8 cellular contexts compared by ENCODE assay signal in genomic region chr19:5130371-5131030, GRCh38.
DNase-seq lines count a peak whose midpoint lies in the region; ATAC-seq and TF ChIP-seq lines count a peak whose summit lies in the region.

No MANE protein-coding gene starts in this region.

- peak overlapping the region; percentile 70 to 99 (median 87) for H3K27ac Mint-ChIP-seq in CD8-positive, alpha-beta memory T cell

- H3K27me3 ChIP-seq in CD8-positive, alpha-beta memory T cell (ENCODE audit: insufficient read depth, low read length, poor library complexity, severe bottlenecking) = no peaks in the 10 kb centered on the region
- H3K27me3 ChIP-seq in effector memory CD4-positive, alpha-beta T cell (replicated peaks; ENCODE audit: control insufficient read depth, insufficient read depth, low read length, poor library complexity, severe bottlenecking) = no peaks in the 10 kb centered on the region
- no peaks in the 10 kb centered on the region for H3K27me3 ChIP-seq in tibial nerve

- CTCF ChIA-PET in CD8-positive, alpha-beta memory T cell (lab: Charles Lee) = no interaction called here

- no peak for TF ChIP-seq EP300 in tibial nerve (IDR thresholded peaks at IDR 0.05)

- H3K27ac ChIP-seq in CD8-positive, alpha-beta memory T cell (ENCODE audit: low read depth, low read length) = no peak overlapping the region
- H3K27ac ChIP-seq in effector memory CD4-positive, alpha-beta T cell (ENCODE audit: insufficient read depth, low read length, poor library complexity, severe bottlenecking) = peak overlapping the region; percentile 21
- peak overlapping the region in 3 of 4 donors; percentile 43 to 84 (median 70) for H3K27ac ChIP-seq in tibial nerve

- POLR2A ChIA-PET in CD8-positive, alpha-beta memory T cell (lab: Charles Lee) = interaction anchor here (0.6 kb wide), 1 partner anchor 16 kb away, joined by 3 read pairs; no protein-coding TSS in a partner anchor

- ATAC-seq in GM21723 (IDR thresholded peaks at IDR 0.05; ENCODE audit: unreplicated experiment) = peak; percentile 49

- H3K4me3 Mint-ChIP-seq in CD8-positive, alpha-beta memory T cell = peak overlapping the region; percentile 38 to 84 (median 55)

- intact Hi-C loops in posterior cingulate gyrus (cut with DNase I) = no loop called here

- no peak for TF ChIP-seq POLR2A in tibial nerve (IDR thresholded peaks at IDR 0.05)

- DNase-seq in CD8-positive, alpha-beta memory T cell = peak; percentile 27 to 91 (median 76)
- DNase-seq in T-helper 22 cell (ENCODE audit: low read depth) = peak; percentile 56
- DNase-seq in effector memory CD4-positive, alpha-beta T cell = peak; percentile 30 to 50 (median 39)
- DNase-seq in tibial nerve (ENCODE audit: low spot score in 2 of 2) = no peak
- no peak for DNase-seq in AG08395 (ENCODE audit: low spot score)
- no peak for DNase-seq in posterior cingulate gyrus
- no peak for DNase-seq in glomerular visceral epithelial cell (ENCODE audit: extremely low spot score)

- H3K27me3 Mint-ChIP-seq in CD8-positive, alpha-beta memory T cell = no peaks in the 10 kb centered on the region

- no peaks in the 10 kb centered on the region for H3K36me3 ChIP-seq in CD8-positive, alpha-beta memory T cell (ENCODE audit: insufficient read depth, low read length)
- peaks cover 16% of the 10 kb centered on the region for H3K36me3 ChIP-seq in effector memory CD4-positive, alpha-beta T cell (ENCODE audit: control insufficient read depth, insufficient read depth, low read length)
- H3K36me3 ChIP-seq in tibial nerve = peaks cover 0 to 58% (median 11%) of the 10 kb centered on the region in 3 donors

- peaks cover 0 to 29% (median 0%) of the 10 kb centered on the region in 3 donors for H3K36me3 Mint-ChIP-seq in CD8-positive, alpha-beta memory T cell

- H3K4me1 ChIP-seq in CD8-positive, alpha-beta memory T cell (ENCODE audit: insufficient read depth, low read length) = peaks cover 28% of the 10 kb centered on the region
- peaks cover 5% of the 10 kb centered on the region for H3K4me1 ChIP-seq in effector memory CD4-positive, alpha-beta T cell (ENCODE audit: control insufficient read depth, insufficient read depth, low read length, poor library complexity, severe bottlenecking)
- H3K4me1 ChIP-seq in tibial nerve = peaks cover 0 to 53% (median 26%) of the 10 kb centered on the region in 4 donors

- no peak overlapping the region for H3K4me3 ChIP-seq in CD8-positive, alpha-beta memory T cell (ENCODE audit: low read length)
- no peak overlapping the region for H3K4me3 ChIP-seq in effector memory CD4-positive, alpha-beta T cell (ENCODE audit: insufficient read depth, low read depth, low read length, poor library complexity, severe bottlenecking)
- H3K4me3 ChIP-seq in tibial nerve = peak overlapping the region in 1 of 4 donors; percentile 11

- no peaks in the 10 kb centered on the region for H3K9me3 ChIP-seq in CD8-positive, alpha-beta memory T cell (ENCODE audit: low read length)
- H3K9me3 ChIP-seq in effector memory CD4-positive, alpha-beta T cell (ENCODE audit: control insufficient read depth, low read length) = no peaks in the 10 kb centered on the region
- no peaks in the 10 kb centered on the region for H3K9me3 ChIP-seq in tibial nerve

- no peak for TF ChIP-seq CTCF in tibial nerve (IDR thresholded peaks at IDR 0.05)

- H3K4me1 Mint-ChIP-seq in CD8-positive, alpha-beta memory T cell = peaks cover 16 to 26% (median 20%) of the 10 kb centered on the region in 3 donors

- WGBS in tibial nerve, 2 donors = 86% methylated on average over 21 to 26 of the region's 27 CpGs

- H3K9me3 Mint-ChIP-seq in CD8-positive, alpha-beta memory T cell = no peaks in the 10 kb centered on the region

Comparison
In these comparisons a context has a peak if more than half of its experiments do, and no peak if none do; other contexts are left out.
1. DNase-seq: peak in CD8-positive, alpha-beta memory T cell (5 of 5), T-helper 22 cell (single experiment) and effector memory CD4-positive, alpha-beta T cell (3 of 3); none in tibial nerve (0 of 2), AG08395 (single experiment), posterior cingulate gyrus (0 of 10) and glomerular visceral epithelial cell (single experiment).